In genomic region chr14:60722836-60723217, GRCh38 we compare ENCODE assay signal across 8 cellular contexts. TPM values are rescaled to one million over a fixed set of nuclear protein-coding genes. Genes with fewer than 3 reads are reported as not detected.
DNase-seq lines count a peak whose midpoint lies in the region; ATAC-seq, FAIRE-seq and TF ChIP-seq lines count a peak whose summit lies in the region.

No MANE protein-coding gene starts in this region.

- H3K9me3 ChIP-seq in Peyer's patch (no peaks in the 10 kb centered on the region), endothelial cell of umbilical vein (replicated peaks; ENCODE audit: control insufficient read depth, insufficient read depth, low read length) (no peaks in the 10 kb centered on the region)

- BruUV-seq in endothelial cell of umbilical vein (replicated peaks; lab: Mats Ljungman, UMichigan): no TSS peak

- POLR2A ChIA-PET in endothelial cell of umbilical vein (lab: Charles Lee): interaction anchor here (1.2 to 1.5 kb wide), 3 partner anchors 11 to 303 kb away, joined by 3 to 4 read pairs (median 3); partner anchors contain the start of genes SLC38A6 and TRMT5

- H3K4me3 ChIP-seq in Peyer's patch (peak overlapping the region; percentile 47 to 75 (median 64)), endothelial cell of umbilical vein (replicated peaks in 1 of 3; ENCODE audit: insufficient read depth in 1 of 3, low read depth in 1 of 3, low read length in 3 of 3) (peak overlapping the region; percentile 81 to 94 (median 86))

- no peak for FAIRE-seq in endothelial cell of umbilical vein (lab: Jason Lieb, UNC)

- CTCF ChIA-PET in endothelial cell of umbilical vein (lab: Charles Lee): interaction anchor here (0.7 to 3.8 kb wide), 10 partner anchors 14 to 558 kb away, joined by 3 to 15 read pairs (median 4); no protein-coding TSS in a partner anchor

- TF ChIP-seq POLR2A in Peyer's patch (IDR thresholded peaks at IDR 0.05): no peak
- TF ChIP-seq POLR2A in endothelial cell of umbilical vein (IDR thresholded peaks at IDR 0.05; ENCODE audit: low read depth, low read length): no peak

- DNase-seq in SHP77 (lab: John Stamatoyannopoulos, UW) (peak; percentile 5 to 14), SHP77 treated with DMSO at 0.1 percent for 48 hours (lab: John Stamatoyannopoulos, UW) (no peak), Peyer's patch (no peak), endothelial cell of umbilical vein (ENCODE audit: low read depth, low spot score) (peak; percentile 54), natural killer cell (no peak), DMS153 treated with DMSO at 0.1 percent for 48 hours (lab: John Stamatoyannopoulos, UW; ENCODE audit: unreplicated experiment) (no peak), NCI-H2107 (lab: John Stamatoyannopoulos, UW) (no peak)
- no peak for DNase-seq in stimulated activated naive CD4-positive, alpha-beta T cell (lab: John Stamatoyannopoulos, UW)

- H2AFZ ChIP-seq in endothelial cell of umbilical vein (ENCODE audit: low read depth, low read length): peak overlapping the region; percentile 97

- no peaks in the 10 kb centered on the region for H3K36me3 Mint-ChIP-seq in natural killer cell

- H3K27ac ChIP-seq in Peyer's patch (peak overlapping the region in 1 of 4 donors; percentile 38), endothelial cell of umbilical vein (ENCODE audit: insufficient read depth, low read depth, low read length) (peak overlapping the region; percentile 57)

- H3K4me1 ChIP-seq in Peyer's patch: peaks cover 0 to 36% (median 14%) of the 10 kb centered on the region in 4 donors
- H3K4me1 ChIP-seq in endothelial cell of umbilical vein (ENCODE audit: control insufficient read depth, extremely low read depth, insufficient read depth, low read length): peaks cover 8% of the 10 kb centered on the region

- peaks cover 5 to 28% of the 10 kb centered on the region in 2 donors for H3K4me1 Mint-ChIP-seq in natural killer cell

- H3K4me2 ChIP-seq in endothelial cell of umbilical vein (ENCODE audit: insufficient read depth, low read length): peak overlapping the region; percentile 80

- peak overlapping the region in 1 of 2 donors; percentile 66 for H3K27ac Mint-ChIP-seq in natural killer cell

- H3K36me3 ChIP-seq in Peyer's patch (no peaks in the 10 kb centered on the region), endothelial cell of umbilical vein (ENCODE audit: control insufficient read depth in 2 of 2, extremely low read depth in 1 of 2, insufficient read depth in 2 of 2, low read length in 2 of 2) (peaks cover 2 to 4% of the 10 kb centered on the region in 2 experiments)

- H3K9me3 Mint-ChIP-seq in natural killer cell: no peaks in the 10 kb centered on the region

- peaks cover 2% of the 10 kb centered on the region for H4K20me1 ChIP-seq in endothelial cell of umbilical vein (replicated peaks; ENCODE audit: control insufficient read depth, extremely low read depth, insufficient read depth, low read length)

- peak overlapping the region; percentile 92 for H3K4me3 Mint-ChIP-seq in natural killer cell

- H3K9ac ChIP-seq in endothelial cell of umbilical vein (replicated peaks; ENCODE audit: extremely low read depth, insufficient read depth, low read length): peak overlapping the region; percentile 83

- H3K79me2 ChIP-seq in endothelial cell of umbilical vein (ENCODE audit: control insufficient read depth, insufficient read depth, low read length): peaks cover 2% of the 10 kb centered on the region

- intact Hi-C loops in endothelial cell of umbilical vein (cut with micrococcal nuclease): loop anchor here (1.0 to 5.0 kb wide), 8 partner anchors 66 to 529 kb away; partner anchors contain the start of genes PPM1A, SLC38A6 and TRMT5
- intact Hi-C loops in natural killer cell (cut with micrococcal nuclease): no loop called here

- dilution Hi-C loops in endothelial cell of umbilical vein (cut with MboI; ENCODE audit: extremely low pct_ligation_motif_present, low sequenced_read_pairs): no loop called here

- no peak for ATAC-seq in natural killer cell

- TF ChIP-seq CTCF in Peyer's patch (IDR thresholded peaks at IDR 0.05) (no peak), endothelial cell of umbilical vein (IDR thresholded peaks at IDR 0.05; ENCODE audit: extremely low read depth in 1 of 2, insufficient read depth in 1 of 2, low read depth in 1 of 2, low read length in 2 of 2) (no peak), natural killer cell (IDR thresholded peaks at IDR 0.05) (no peak)

- peaks cover 64 to 65% of the 10 kb centered on the region in 2 donors for H3K27me3 Mint-ChIP-seq in natural killer cell (ENCODE audit: low read depth in 2 of 2)

- peaks cover 0 to 29% of the 10 kb centered on the region in 2 donors for H3K27me3 ChIP-seq in Peyer's patch
- H3K27me3 ChIP-seq in endothelial cell of umbilical vein (ENCODE audit: control insufficient read depth in 2 of 2, insufficient read depth in 2 of 2, low read length in 2 of 2): peaks cover 4 to 6% of the 10 kb centered on the region in 2 experiments

- no peaks in the 10 kb centered on the region for H3K9me1 ChIP-seq in endothelial cell of umbilical vein (replicated peaks; ENCODE audit: control insufficient read depth, extremely low read depth, insufficient read depth, low read length)

TF ChIP-seq in endothelial cell of umbilical vein, 7 proteins besides CTCF, POLR2A, EP300 and RAD21:
- no peak for TF ChIP-seq JUN (IDR thresholded peaks at IDR 0.05; ENCODE audit: borderline replicate concordance, insufficient read depth, insufficient read length, low read depth)
- TF ChIP-seq POLR2AphosphoS5 (IDR thresholded peaks at IDR 0.05; ENCODE audit: insufficient read depth, low read depth, low read length): peak; percentile 4

RNA-seq across cellular contexts. Expression of gene SIX4, which starts 1.3 kb away (rescaled TPM):
- total RNA-seq in Peyer's patch (1 to 10 TPM in 1 of 4 donors, not detected in 3; 2.1 TPM), endothelial cell of umbilical vein (4.7 and 7.5 TPM in 2 replicates), natural killer cell (not detected)
- 1.8 and 2.1 TPM in 2 replicates for polyA plus RNA-seq in endothelial cell of umbilical vein
- polyA plus RNA-seq in endothelial cell of umbilical vein (2011; cell fraction: cytosol; rRNA removed): 1.6 and 2.1 TPM in 2 replicates
- polyA plus RNA-seq in endothelial cell of umbilical vein (2011; cell fraction: nucleus; rRNA removed): 2.6 and 2.9 TPM in 2 replicates
- 2.0 and 2.1 TPM in 2 replicates for polyA plus RNA-seq in endothelial cell of umbilical vein (2012)
- 5.5 and 9.0 TPM in 2 replicates for polyA minus RNA-seq in endothelial cell of umbilical vein
- polyA minus RNA-seq in endothelial cell of umbilical vein (2011; cell fraction: cytosol; rRNA and poly(A)+ RNA removed): 7.1 TPM
- polyA minus RNA-seq in endothelial cell of umbilical vein (2011; cell fraction: nucleus; rRNA and poly(A)+ RNA removed): 2.7 and 5.0 TPM in 2 replicates

RNA-seq across cellular contexts. Expression of gene MNAT1, which starts 11.7 kb away (rescaled TPM):
- 10 to 100 TPM in 3 of 4 donors, 1 to 10 TPM in 1; 7.5 to 66.8 (median 17.2) TPM for total RNA-seq in Peyer's patch
- total RNA-seq in endothelial cell of umbilical vein: 55.7 and 58.0 TPM in 2 replicates
- polyA plus RNA-seq in endothelial cell of umbilical vein: 32.9 and 35.7 TPM in 2 replicates
- polyA plus RNA-seq in endothelial cell of umbilical vein (2011; cell fraction: cytosol; rRNA removed): 50.8 and 52.6 TPM in 2 replicates
- 37.5 and 37.6 TPM in 2 replicates for polyA plus RNA-seq in endothelial cell of umbilical vein (2011; cell fraction: nucleus; rRNA removed)
- 37.0 and 59.1 TPM in 2 replicates for polyA plus RNA-seq in endothelial cell of umbilical vein (2012)
- polyA minus RNA-seq in endothelial cell of umbilical vein: 35.9 and 49.4 TPM in 2 replicates
- 16.3 TPM for polyA minus RNA-seq in endothelial cell of umbilical vein (2011; cell fraction: cytosol; rRNA and poly(A)+ RNA removed)
- 91.2 and 106 TPM in 2 replicates for polyA minus RNA-seq in endothelial cell of umbilical vein (2011; cell fraction: nucleus; rRNA and poly(A)+ RNA removed)
- total RNA-seq in natural killer cell: 10 to 100 TPM; 33.8 to 45.4 (median 34.0) TPM

Comparison
In these comparisons a context has a peak if more than half of its experiments do, and no peak if none do; other contexts are left out.
1. DNase-seq: peak in SHP77 (2 of 2) and endothelial cell of umbilical vein (single experiment); none in SHP77 treated with DMSO at 0.1 percent for 48 hours (single experiment), Peyer's patch (0 of 3), natural killer cell (single experiment), DMS153 treated with DMSO at 0.1 percent for 48 hours (single experiment), NCI-H2107 (single experiment) and stimulated activated naive CD4-positive, alpha-beta T cell (0 of 6).